1 cellular context compared by ENCODE assay signal in the genomic region with DNA sequence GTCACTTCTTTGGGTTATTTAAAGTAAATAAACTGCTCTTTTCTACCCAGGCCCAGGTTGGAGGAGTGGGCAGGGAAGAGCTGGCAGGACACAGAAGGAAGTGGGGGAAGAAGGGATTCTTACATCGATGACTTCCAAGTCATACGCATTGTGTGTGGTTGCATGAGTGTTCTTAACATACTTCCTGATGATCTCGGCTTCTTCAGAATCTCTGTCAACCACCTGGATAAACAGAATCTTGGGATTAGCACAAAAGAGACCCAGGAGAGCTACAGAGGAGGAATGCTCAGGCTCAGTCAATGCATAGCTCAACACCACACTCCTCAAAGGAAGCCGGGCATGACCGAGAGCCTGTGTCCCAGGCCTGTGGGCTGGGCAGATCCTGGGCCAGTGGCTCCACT.
TF ChIP-seq lines count a peak whose summit lies in the region.

No MANE protein-coding gene starts in this region.

TF ChIP-seq in IMR-90, 13 proteins besides CTCF, POLR2A, EP300 and RAD21:
- TF ChIP-seq FOS (IDR thresholded peaks at IDR 0.05; ENCODE audit: low read depth, low read length) (0 out of 2 replicates have a peak, but pooled peaks have one; percentile 21), CEBPB (IDR thresholded peaks at IDR 0.05; ENCODE audit: low read depth, low read length) (no peak), USF2 (IDR thresholded peaks at IDR 0.05; ENCODE audit: low read depth, low read length) (no peak), SMC3 (IDR thresholded peaks at IDR 0.05; ENCODE audit: low read depth, low read length) (no peak), BHLHE40 (IDR thresholded peaks at IDR 0.05; ENCODE audit: low read depth, low read length) (no peak), MAFK (IDR thresholded peaks at IDR 0.05; ENCODE audit: low read depth, low read length) (no peak)
